In the genomic region with DNA sequence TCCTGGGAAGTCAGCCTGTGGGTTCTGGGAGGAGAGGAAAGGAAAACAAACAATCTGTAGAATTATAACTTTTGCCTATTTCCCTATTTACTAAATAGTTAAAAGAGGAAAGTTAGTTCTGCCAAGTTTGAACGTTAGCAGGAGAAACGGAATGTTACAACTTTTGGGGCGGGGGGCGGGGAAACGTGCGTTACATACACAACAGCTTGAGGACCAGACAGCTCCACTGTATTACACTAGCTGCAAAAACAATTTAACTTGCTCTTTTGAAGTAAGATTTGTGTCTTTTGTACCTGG, we compare ENCODE assay signal across 7 cellular contexts. TPM values are rescaled to one million over a fixed set of nuclear protein-coding genes. Genes with fewer than 3 reads are reported as not detected.
DNase-seq lines count a peak whose midpoint lies in the region; ATAC-seq and TF ChIP-seq lines count a peak whose summit lies in the region.

No MANE protein-coding gene starts in this region.

- TF ChIP-seq POLR2A in HCT116 (IDR thresholded peaks at IDR 0.05; ENCODE audit: borderline replicate concordance, extremely low read depth, insufficient read depth, insufficient read length) = no peak

- POLR2A ChIA-PET in HCT116 (lab: Charles Lee) = interaction anchor here (0.6 to 0.8 kb wide), 2 partner anchors 593 to 598 kb away, joined by 3 read pairs; no protein-coding TSS in a partner anchor
- POLR2A ChIA-PET in activated CD4-positive, alpha-beta memory T cell treated with anti-CD3 and anti-CD28 coated beads, Interleukin-2, amount 10 ng/mL, durations not matched to agents 7 days and 5 days (lab: Charles Lee) = interaction anchor here (0.6 to 6.0 kb wide), 26 partner anchors 10 to 628 kb away, joined by 3 to 207 read pairs (median 6); a partner anchor contains a TSS

- intact Hi-C loops in HCT116 (cut with micrococcal nuclease) = loop anchor here (2.0 to 5.0 kb wide), 3 partner anchors 93 to 655 kb away; no protein-coding TSS in a partner anchor

- peak overlapping the region; percentile 82 for H3K4me2 ChIP-seq in HCT116 (ENCODE audit: low read length)

- CTCF ChIA-PET in HCT116 (lab: Charles Lee) = interaction anchor here (1.0 to 2.4 kb wide), 6 partner anchors 13 to 998 kb away, joined by 3 to 8 read pairs (median 5); no protein-coding TSS in a partner anchor
- CTCF ChIA-PET in activated CD4-positive, alpha-beta memory T cell treated with anti-CD3 and anti-CD28 coated beads, Interleukin-2, amount 10 ng/mL, durations not matched to agents 7 days and 5 days (lab: Charles Lee) = interaction anchor here (0.8 to 5.5 kb wide), 20 partner anchors 9 to 652 kb away, joined by 3 to 56 read pairs (median 4); no protein-coding TSS in a partner anchor

- TF ChIP-seq CTCF in HCT116 (IDR thresholded peaks at IDR 0.05 in 2 of 3, conservative IDR thresholded peaks at IDR 0.05 in 1 of 3; ENCODE audit: borderline replicate concordance in 1 of 3, insufficient read depth in 1 of 3, low read depth in 2 of 3, low read length in 2 of 3) = no peak

- H3K36me3 Mint-ChIP-seq in activated CD4-positive, alpha-beta memory T cell treated with anti-CD3 and anti-CD28 coated beads, Interleukin-2, amount 10 ng/mL, durations not matched to agents 7 days and 5 days (ENCODE audit: low read depth) = peaks cover 51% of the 10 kb centered on the region
- H3K36me3 Mint-ChIP-seq in stimulated activated effector memory CD8-positive, alpha-beta T cell treated with anti-CD3 and anti-CD28 coated beads, Interleukin-12 subunit alpha, Interleukin-12 subunit beta, amount 100 ng/mL, for 72 hours = peaks cover 68% of the 10 kb centered on the region

- H3K27me3 ChIP-seq in HCT116 (ENCODE audit: insufficient read depth, low read length) (no peaks in the 10 kb centered on the region), iPS DF 6.9 (ENCODE audit: control insufficient read depth, insufficient read depth, low read length) (peaks cover 2% of the 10 kb centered on the region; the same call in 1 of the 2 replicates)

- peak overlapping the region; percentile 50 for H3K9ac ChIP-seq in HCT116 (ENCODE audit: low read length)

- DNase-seq in HCT116 (ENCODE audit: low read depth, low spot score) = no peak
- DNase-seq in activated CD4-positive, alpha-beta memory T cell treated with anti-CD3 and anti-CD28 coated beads, Interleukin-2, amount 10 ng/mL, durations not matched to agents 7 days and 5 days = no peak
- no peak for DNase-seq in iPS DF 6.9 (ENCODE audit: low read depth, low spot score)
- no peak for DNase-seq in stimulated activated effector memory CD8-positive, alpha-beta T cell treated with anti-CD3 and anti-CD28 coated beads, Interleukin-12 subunit alpha, Interleukin-12 subunit beta, amount 100 ng/mL, for 72 hours (ENCODE audit: low spot score in 2 of 2)
- DNase-seq in stimulated activated CD4-positive, alpha-beta T cell treated with anti-CD3 and anti-CD28 coated beads, Interleukin-4, amount 100 ng/mL, for 4 hours = no peak
- no peak for DNase-seq in cerebellar cortex (ENCODE audit: low spot score)

- no peaks in the 10 kb centered on the region for H3K9me2 ChIP-seq in HCT116 (ENCODE audit: insufficient read depth)

- H3K9me3 ChIP-seq in HCT116 (ENCODE audit: control insufficient read depth in 1 of 2, insufficient read depth in 1 of 2, low read depth in 1 of 2, low read length in 2 of 2) (no peaks in the 10 kb centered on the region), iPS DF 6.9 (ENCODE audit: control insufficient read depth, insufficient read depth, low read length) (no peaks in the 10 kb centered on the region)

- no peaks in the 10 kb centered on the region for H4K20me1 ChIP-seq in HCT116 (ENCODE audit: insufficient read depth)

- peak overlapping the region; percentile 71 for H3K27ac Mint-ChIP-seq in activated CD4-positive, alpha-beta memory T cell treated with anti-CD3 and anti-CD28 coated beads, Interleukin-2, amount 10 ng/mL, durations not matched to agents 7 days and 5 days
- peak overlapping the region; percentile 97 for H3K27ac Mint-ChIP-seq in stimulated activated effector memory CD8-positive, alpha-beta T cell treated with anti-CD3 and anti-CD28 coated beads, Interleukin-12 subunit alpha, Interleukin-12 subunit beta, amount 100 ng/mL, for 72 hours

- H3K9me3 Mint-ChIP-seq in activated CD4-positive, alpha-beta memory T cell treated with anti-CD3 and anti-CD28 coated beads, Interleukin-2, amount 10 ng/mL, durations not matched to agents 7 days and 5 days = no peaks in the 10 kb centered on the region
- no peaks in the 10 kb centered on the region for H3K9me3 Mint-ChIP-seq in stimulated activated effector memory CD8-positive, alpha-beta T cell treated with anti-CD3 and anti-CD28 coated beads, Interleukin-12 subunit alpha, Interleukin-12 subunit beta, amount 100 ng/mL, for 72 hours

- no CpG with 5 or more reads among the region's 6 CpGs for WGBS in iPS DF 6.9 (ENCODE audit: insufficient coverage, insufficient read length)

- no peaks in the 10 kb centered on the region for H3K27me3 Mint-ChIP-seq in activated CD4-positive, alpha-beta memory T cell treated with anti-CD3 and anti-CD28 coated beads, Interleukin-2, amount 10 ng/mL, durations not matched to agents 7 days and 5 days

- no peak for TF ChIP-seq RAD21 in HCT116 (IDR thresholded peaks at IDR 0.05; ENCODE audit: low read depth)

- no peaks in the 10 kb centered on the region for H3K79me2 ChIP-seq in HCT116 (ENCODE audit: insufficient read depth, low read length)

- BruUV-seq in HCT116 (replicated peaks; lab: Mats Ljungman, UMichigan) = no TSS peak

- ATAC-seq in HCT116 (peak; percentile 13), HG03432 (IDR thresholded peaks at IDR 0.05; ENCODE audit: unreplicated experiment) (no peak)
- no peak for ATAC-seq in stimulated activated effector memory CD8-positive, alpha-beta T cell treated with anti-CD3 and anti-CD28 coated beads, Interleukin-12 subunit alpha, Interleukin-12 subunit beta, amount 100 ng/mL, for 72 hours

- H3K36me3 ChIP-seq in HCT116 (ENCODE audit: control insufficient read depth in 1 of 2, insufficient read depth in 2 of 2, low read length in 2 of 2) = no peaks in the 10 kb centered on the region
- no peaks in the 10 kb centered on the region for H3K36me3 ChIP-seq in iPS DF 6.9 (ENCODE audit: control insufficient read depth, insufficient read depth, low read length)

- H3K4me1 ChIP-seq in HCT116 (ENCODE audit: control insufficient read depth in 1 of 2, insufficient read depth in 2 of 2, low read length in 2 of 2) (peaks cover 17 to 31% of the 10 kb centered on the region in 2 experiments), iPS DF 6.9 (ENCODE audit: control insufficient read depth, insufficient read depth, low read length) (peaks cover 4% of the 10 kb centered on the region; the same call in 1 of the 2 replicates)

- H3K27ac ChIP-seq in HCT116 (ENCODE audit: low read depth, low read length) = peak overlapping the region; percentile 52
- H3K27ac ChIP-seq in iPS DF 6.9 (ENCODE audit: low read length) = no peak overlapping the region

- H2AFZ ChIP-seq in HCT116 (ENCODE audit: low read depth, low read length, poor library complexity, severe bottlenecking) = peak overlapping the region; percentile 79

- peaks cover 62% of the 10 kb centered on the region for H3K4me1 Mint-ChIP-seq in activated CD4-positive, alpha-beta memory T cell treated with anti-CD3 and anti-CD28 coated beads, Interleukin-2, amount 10 ng/mL, durations not matched to agents 7 days and 5 days
- H3K4me1 Mint-ChIP-seq in stimulated activated effector memory CD8-positive, alpha-beta T cell treated with anti-CD3 and anti-CD28 coated beads, Interleukin-12 subunit alpha, Interleukin-12 subunit beta, amount 100 ng/mL, for 72 hours = peaks cover 60% of the 10 kb centered on the region

- peak overlapping the region; percentile 97 for H3K4me3 Mint-ChIP-seq in activated CD4-positive, alpha-beta memory T cell treated with anti-CD3 and anti-CD28 coated beads, Interleukin-2, amount 10 ng/mL, durations not matched to agents 7 days and 5 days
- H3K4me3 Mint-ChIP-seq in stimulated activated effector memory CD8-positive, alpha-beta T cell treated with anti-CD3 and anti-CD28 coated beads, Interleukin-12 subunit alpha, Interleukin-12 subunit beta, amount 100 ng/mL, for 72 hours = peak overlapping the region; percentile 83

- RAD21 ChIA-PET in HCT116 (lab: Charles Lee; ENCODE audit: low non-redundant PET in 1 of 2, low total read pairs in 2 of 2, uncharacterized antibody in 2 of 2, unreplicated experiment in 2 of 2) = interaction anchor here (0.7 to 1.2 kb wide), 2 partner anchors 8 to 138 kb away, joined by 4 read pairs; no protein-coding TSS in a partner anchor

- H3K4me3 ChIP-seq in HCT116 (replicated peaks in 1 of 2; ENCODE audit: low read depth in 1 of 2, low read length in 2 of 2) (peak overlapping the region; percentile 47 to 57), iPS DF 6.9 (ENCODE audit: low read length) (peak overlapping the region; percentile 58; the same call in 1 of the 2 replicates)

TF ChIP-seq in HCT116, 20 proteins besides CTCF, POLR2A, EP300 and RAD21 (continues in another document):
- no peak for TF ChIP-seq EZH2 (IDR thresholded peaks at IDR 0.05)
- TF ChIP-seq JUND (IDR thresholded peaks at IDR 0.05) = no peak
- TF ChIP-seq TCF7L2 (IDR thresholded peaks at IDR 0.05; ENCODE audit: borderline replicate concordance, extremely low read depth, insufficient read depth, insufficient read length) = no peak
- TF ChIP-seq, protein P1, sequence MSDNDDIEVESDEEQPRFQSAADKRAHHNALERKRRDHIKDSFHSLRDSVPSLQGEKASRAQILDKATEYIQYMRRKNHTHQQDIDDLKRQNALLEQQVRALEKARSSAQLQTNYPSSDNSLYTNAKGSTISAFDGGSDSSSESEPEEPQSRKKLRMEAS (IDR thresholded peaks at IDR 0.05) = no peak
- TF ChIP-seq ZNF274 (IDR thresholded peaks at IDR 0.05; ENCODE audit: low read depth, low read length) = no peak
- no peak for TF ChIP-seq ZFX (IDR thresholded peaks at IDR 0.05)
- TF ChIP-seq, protein P2, sequence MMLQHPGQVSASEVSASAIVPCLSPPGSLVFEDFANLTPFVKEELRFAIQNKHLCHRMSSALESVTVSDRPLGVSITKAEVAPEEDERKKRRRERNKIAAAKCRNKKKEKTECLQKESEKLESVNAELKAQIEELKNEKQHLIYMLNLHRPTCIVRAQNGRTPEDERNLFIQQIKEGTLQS (IDR thresholded peaks at IDR 0.05) = no peak
- no peak for TF ChIP-seq POLR2AphosphoS5 (IDR thresholded peaks at IDR 0.05; ENCODE audit: low read depth, low read length)

RNA-seq across cellular contexts. Expression of a gene that starts 0.5 kb away (rescaled TPM):
- total RNA-seq in HCT116 (2021; ENCODE audit: unreplicated experiment) = 3.4 TPM
- polyA plus RNA-seq in HCT116 (2012) = 1.3 and 2.6 TPM in 2 replicates
- total RNA-seq in activated CD4-positive, alpha-beta memory T cell treated with anti-CD3 and anti-CD28 coated beads, Interleukin-2, amount 10 ng/mL, durations not matched to agents 7 days and 5 days = 100 to 1,000 TPM; 112 to 115 TPM

Comparison
In these comparisons a context has a peak if more than half of its experiments do, and no peak if none do; other contexts are left out.
1. RNA of a gene that starts 0.5 kb away (total RNA-seq): 112 to 115 TPM in activated CD4-positive, alpha-beta memory T cell treated with anti-CD3 and anti-CD28 coated beads, Interleukin-2, amount 10 ng/mL, durations not matched to agents 7 days and 5 days; 3.4 TPM in HCT116 (single experiment); every median in the first group is over 10 times any median in the second.